1 cellular context compared by ENCODE assay signal in the genomic region with DNA sequence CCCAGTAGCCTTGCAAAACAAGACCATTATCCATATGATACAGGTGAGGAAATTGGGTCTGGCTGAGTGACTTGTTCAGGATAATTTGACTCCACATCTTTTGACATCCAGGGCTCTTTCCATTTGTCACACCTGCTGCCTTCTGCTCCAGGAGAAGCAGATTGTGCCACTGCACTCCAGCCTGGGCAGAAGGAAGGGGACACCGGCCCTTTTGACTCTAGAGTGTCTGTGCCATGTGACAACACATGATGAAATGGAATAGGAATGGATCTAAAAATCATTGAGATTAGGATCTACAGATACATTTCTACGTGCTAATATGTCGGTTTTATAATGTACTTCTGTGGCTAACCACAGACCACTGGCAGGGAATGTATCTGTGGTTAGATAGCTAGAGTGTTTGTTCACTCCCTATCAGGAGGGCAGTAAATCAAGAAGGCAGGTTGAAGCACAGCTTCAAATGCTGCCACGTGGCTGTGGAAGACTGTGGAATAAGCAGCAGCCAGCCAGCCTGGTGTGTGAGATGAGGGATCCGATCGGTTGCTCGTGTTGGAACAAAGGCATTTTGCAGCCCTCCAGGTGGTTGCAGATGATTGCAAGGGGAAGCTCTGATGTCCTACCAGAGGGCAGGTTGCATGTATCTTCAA.
A peak's percentile ranks its signal among the peaks of the same experiment; 100 is the strongest.
TF ChIP-seq lines count a peak whose summit lies in the region.

No MANE protein-coding gene starts in this region.

TF ChIP-seq in K562, 482 proteins besides CTCF, POLR2A, EP300 and RAD21 (continued from another document):
- TF ChIP-seq, protein P1, sequence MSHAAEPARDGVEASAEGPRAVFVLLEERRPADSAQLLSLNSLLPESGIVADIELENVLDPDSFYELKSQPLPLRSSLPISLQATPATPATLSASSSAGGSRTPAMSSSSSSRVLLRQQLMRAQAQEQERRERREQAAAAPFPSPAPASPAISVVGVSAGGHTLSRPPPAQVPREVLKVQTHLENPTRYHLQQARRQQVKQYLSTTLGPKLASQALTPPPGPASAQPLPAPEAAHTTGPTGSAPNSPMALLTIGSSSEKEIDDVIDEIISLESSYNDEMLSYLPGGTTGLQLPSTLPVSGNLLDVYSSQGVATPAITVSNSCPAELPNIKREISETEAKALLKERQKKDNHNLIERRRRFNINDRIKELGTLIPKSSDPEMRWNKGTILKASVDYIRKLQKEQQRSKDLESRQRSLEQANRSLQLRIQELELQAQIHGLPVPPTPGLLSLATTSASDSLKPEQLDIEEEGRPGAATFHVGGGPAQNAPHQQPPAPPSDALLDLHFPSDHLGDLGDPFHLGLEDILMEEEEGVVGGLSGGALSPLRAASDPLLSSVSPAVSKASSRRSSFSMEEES (CRISPR knock-in tag; IDR thresholded peaks at IDR 0.05): no peak
- TF ChIP-seq ZNF133 (CRISPR knock-in tag; IDR thresholded peaks at IDR 0.05) (no peak), SRSF1 (IDR thresholded peaks at IDR 0.05; ENCODE audit: low read depth, low read length) (no peak), XRCC4 (IDR thresholded peaks at IDR 0.05; ENCODE audit: extremely low read depth, insufficient read depth, insufficient read length) (no peak), EWSR1 (IDR thresholded peaks at IDR 0.05; ENCODE audit: borderline replicate concordance, low read depth, partially characterized antibody) (no peak), KDM2B (CRISPR knock-in tag; IDR thresholded peaks at IDR 0.05) (no peak), HDAC3 (IDR thresholded peaks at IDR 0.05; ENCODE audit: borderline replicate concordance, partially characterized antibody) (no peak), HDAC8 (tag; IDR thresholded peaks at IDR 0.05) (no peak), CBFB (CRISPR knock-in tag; IDR thresholded peaks at IDR 0.05) (peak; percentile 97), TRIM28 (IDR thresholded peaks at IDR 0.05) (no peak), C11orf30 (IDR thresholded peaks at IDR 0.05; ENCODE audit: low read depth) (no peak), ZNF57 (CRISPR knock-in tag; IDR thresholded peaks at IDR 0.05) (no peak), ZC3H8 (IDR thresholded peaks at IDR 0.05) (no peak), PTBP1 (IDR thresholded peaks at IDR 0.05; ENCODE audit: low read depth, low read length) (no peak), HMG20A (CRISPR knock-in tag; conservative IDR thresholded peaks at IDR 0.05) (no peak), ZNF347 (CRISPR knock-in tag; IDR thresholded peaks at IDR 0.05; ENCODE audit: low read depth) (no peak), SMC3 (conservative IDR thresholded peaks at IDR 0.05; ENCODE audit: insufficient read depth, low read depth, low read length) (no peak), ZNF589 (CRISPR knock-in tag; IDR thresholded peaks at IDR 0.05; ENCODE audit: low read depth) (no peak), COPS2 (conservative IDR thresholded peaks at IDR 0.05) (no peak)
- TF ChIP-seq, protein P2, sequence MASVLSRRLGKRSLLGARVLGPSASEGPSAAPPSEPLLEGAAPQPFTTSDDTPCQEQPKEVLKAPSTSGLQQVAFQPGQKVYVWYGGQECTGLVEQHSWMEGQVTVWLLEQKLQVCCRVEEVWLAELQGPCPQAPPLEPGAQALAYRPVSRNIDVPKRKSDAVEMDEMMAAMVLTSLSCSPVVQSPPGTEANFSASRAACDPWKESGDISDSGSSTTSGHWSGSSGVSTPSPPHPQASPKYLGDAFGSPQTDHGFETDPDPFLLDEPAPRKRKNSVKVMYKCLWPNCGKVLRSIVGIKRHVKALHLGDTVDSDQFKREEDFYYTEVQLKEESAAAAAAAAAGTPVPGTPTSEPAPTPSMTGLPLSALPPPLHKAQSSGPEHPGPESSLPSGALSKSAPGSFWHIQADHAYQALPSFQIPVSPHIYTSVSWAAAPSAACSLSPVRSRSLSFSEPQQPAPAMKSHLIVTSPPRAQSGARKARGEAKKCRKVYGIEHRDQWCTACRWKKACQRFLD (CRISPR knock-in tag; IDR thresholded peaks at IDR 0.05): no peak
- TF ChIP-seq, protein P3, sequence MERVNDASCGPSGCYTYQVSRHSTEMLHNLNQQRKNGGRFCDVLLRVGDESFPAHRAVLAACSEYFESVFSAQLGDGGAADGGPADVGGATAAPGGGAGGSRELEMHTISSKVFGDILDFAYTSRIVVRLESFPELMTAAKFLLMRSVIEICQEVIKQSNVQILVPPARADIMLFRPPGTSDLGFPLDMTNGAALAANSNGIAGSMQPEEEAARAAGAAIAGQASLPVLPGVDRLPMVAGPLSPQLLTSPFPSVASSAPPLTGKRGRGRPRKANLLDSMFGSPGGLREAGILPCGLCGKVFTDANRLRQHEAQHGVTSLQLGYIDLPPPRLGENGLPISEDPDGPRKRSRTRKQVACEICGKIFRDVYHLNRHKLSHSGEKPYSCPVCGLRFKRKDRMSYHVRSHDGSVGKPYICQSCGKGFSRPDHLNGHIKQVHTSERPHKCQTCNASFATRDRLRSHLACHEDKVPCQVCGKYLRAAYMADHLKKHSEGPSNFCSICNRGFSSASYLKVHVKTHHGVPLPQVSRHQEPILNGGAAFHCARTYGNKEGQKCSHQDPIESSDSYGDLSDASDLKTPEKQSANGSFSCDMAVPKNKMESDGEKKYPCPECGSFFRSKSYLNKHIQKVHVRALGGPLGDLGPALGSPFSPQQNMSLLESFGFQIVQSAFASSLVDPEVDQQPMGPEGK (CRISPR knock-in tag; IDR thresholded peaks at IDR 0.05; ENCODE audit: borderline replicate concordance): no peak
- TF ChIP-seq, protein P4, sequence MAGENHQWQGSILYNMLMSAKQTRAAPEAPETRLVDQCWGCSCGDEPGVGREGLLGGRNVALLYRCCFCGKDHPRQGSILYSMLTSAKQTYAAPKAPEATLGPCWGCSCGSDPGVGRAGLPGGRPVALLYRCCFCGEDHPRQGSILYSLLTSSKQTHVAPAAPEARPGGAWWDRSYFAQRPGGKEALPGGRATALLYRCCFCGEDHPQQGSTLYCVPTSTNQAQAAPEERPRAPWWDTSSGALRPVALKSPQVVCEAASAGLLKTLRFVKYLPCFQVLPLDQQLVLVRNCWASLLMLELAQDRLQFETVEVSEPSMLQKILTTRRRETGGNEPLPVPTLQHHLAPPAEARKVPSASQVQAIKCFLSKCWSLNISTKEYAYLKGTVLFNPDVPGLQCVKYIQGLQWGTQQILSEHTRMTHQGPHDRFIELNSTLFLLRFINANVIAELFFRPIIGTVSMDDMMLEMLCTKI (IDR thresholded peaks at IDR 0.05; ENCODE audit: partially characterized antibody): no peak
- TF ChIP-seq, protein P5, sequence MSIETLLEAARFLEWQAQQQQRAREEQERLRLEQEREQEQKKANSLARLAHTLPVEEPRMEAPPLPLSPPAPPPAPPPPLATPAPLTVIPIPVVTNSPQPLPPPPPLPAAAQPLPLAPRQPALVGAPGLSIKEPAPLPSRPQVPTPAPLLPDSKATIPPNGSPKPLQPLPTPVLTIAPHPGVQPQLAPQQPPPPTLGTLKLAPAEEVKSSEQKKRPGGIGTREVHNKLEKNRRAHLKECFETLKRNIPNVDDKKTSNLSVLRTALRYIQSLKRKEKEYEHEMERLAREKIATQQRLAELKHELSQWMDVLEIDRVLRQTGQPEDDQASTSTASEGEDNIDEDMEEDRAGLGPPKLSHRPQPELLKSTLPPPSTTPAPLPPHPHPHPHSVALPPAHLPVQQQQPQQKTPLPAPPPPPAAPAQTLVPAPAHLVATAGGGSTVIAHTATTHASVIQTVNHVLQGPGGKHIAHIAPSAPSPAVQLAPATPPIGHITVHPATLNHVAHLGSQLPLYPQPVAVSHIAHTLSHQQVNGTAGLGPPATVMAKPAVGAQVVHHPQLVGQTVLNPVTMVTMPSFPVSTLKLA (conservative IDR thresholded peaks at IDR 0.05): no peak
- TF ChIP-seq, protein P6, sequence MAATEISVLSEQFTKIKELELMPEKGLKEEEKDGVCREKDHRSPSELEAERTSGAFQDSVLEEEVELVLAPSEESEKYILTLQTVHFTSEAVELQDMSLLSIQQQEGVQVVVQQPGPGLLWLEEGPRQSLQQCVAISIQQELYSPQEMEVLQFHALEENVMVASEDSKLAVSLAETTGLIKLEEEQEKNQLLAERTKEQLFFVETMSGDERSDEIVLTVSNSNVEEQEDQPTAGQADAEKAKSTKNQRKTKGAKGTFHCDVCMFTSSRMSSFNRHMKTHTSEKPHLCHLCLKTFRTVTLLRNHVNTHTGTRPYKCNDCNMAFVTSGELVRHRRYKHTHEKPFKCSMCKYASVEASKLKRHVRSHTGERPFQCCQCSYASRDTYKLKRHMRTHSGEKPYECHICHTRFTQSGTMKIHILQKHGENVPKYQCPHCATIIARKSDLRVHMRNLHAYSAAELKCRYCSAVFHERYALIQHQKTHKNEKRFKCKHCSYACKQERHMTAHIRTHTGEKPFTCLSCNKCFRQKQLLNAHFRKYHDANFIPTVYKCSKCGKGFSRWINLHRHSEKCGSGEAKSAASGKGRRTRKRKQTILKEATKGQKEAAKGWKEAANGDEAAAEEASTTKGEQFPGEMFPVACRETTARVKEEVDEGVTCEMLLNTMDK (IDR thresholded peaks at IDR 0.05; ENCODE audit: borderline replicate concordance, insufficient read depth, low read depth, low read length, poor library complexity, severe bottlenecking): no peak
- TF ChIP-seq, protein P7, sequence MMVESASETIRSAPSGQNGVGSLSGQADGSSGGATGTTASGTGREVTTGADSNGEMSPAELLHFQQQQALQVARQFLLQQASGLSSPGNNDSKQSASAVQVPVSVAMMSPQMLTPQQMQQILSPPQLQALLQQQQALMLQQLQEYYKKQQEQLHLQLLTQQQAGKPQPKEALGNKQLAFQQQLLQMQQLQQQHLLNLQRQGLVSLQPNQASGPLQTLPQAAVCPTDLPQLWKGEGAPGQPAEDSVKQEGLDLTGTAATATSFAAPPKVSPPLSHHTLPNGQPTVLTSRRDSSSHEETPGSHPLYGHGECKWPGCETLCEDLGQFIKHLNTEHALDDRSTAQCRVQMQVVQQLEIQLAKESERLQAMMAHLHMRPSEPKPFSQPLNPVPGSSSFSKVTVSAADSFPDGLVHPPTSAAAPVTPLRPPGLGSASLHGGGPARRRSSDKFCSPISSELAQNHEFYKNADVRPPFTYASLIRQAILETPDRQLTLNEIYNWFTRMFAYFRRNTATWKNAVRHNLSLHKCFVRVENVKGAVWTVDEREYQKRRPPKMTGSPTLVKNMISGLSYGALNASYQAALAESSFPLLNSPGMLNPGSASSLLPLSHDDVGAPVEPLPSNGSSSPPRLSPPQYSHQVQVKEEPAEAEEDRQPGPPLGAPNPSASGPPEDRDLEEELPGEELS (CRISPR knock-in tag; IDR thresholded peaks at IDR 0.05; ENCODE audit: borderline replicate concordance): no peak
- TF ChIP-seq, protein P8, sequence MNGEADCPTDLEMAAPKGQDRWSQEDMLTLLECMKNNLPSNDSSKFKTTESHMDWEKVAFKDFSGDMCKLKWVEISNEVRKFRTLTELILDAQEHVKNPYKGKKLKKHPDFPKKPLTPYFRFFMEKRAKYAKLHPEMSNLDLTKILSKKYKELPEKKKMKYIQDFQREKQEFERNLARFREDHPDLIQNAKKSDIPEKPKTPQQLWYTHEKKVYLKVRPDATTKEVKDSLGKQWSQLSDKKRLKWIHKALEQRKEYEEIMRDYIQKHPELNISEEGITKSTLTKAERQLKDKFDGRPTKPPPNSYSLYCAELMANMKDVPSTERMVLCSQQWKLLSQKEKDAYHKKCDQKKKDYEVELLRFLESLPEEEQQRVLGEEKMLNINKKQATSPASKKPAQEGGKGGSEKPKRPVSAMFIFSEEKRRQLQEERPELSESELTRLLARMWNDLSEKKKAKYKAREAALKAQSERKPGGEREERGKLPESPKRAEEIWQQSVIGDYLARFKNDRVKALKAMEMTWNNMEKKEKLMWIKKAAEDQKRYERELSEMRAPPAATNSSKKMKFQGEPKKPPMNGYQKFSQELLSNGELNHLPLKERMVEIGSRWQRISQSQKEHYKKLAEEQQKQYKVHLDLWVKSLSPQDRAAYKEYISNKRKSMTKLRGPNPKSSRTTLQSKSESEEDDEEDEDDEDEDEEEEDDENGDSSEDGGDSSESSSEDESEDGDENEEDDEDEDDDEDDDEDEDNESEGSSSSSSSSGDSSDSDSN (IDR thresholded peaks at IDR 0.05; ENCODE audit: borderline replicate concordance in 1 of 2, low read depth in 2 of 2, low read length in 2 of 2): no peak
